ENCODE assay signal across 1 cellular context in genomic region chr3:70614111-70614510, GRCh38.
TF ChIP-seq lines count a peak whose summit lies in the region.

No MANE protein-coding gene starts in this region.

TF ChIP-seq in H1, 55 proteins besides CTCF, POLR2A, EP300 and RAD21:
- TF ChIP-seq MAX (IDR thresholded peaks at IDR 0.05), result peak; percentile 21; the same call in 1 of the 2 replicates
- TF ChIP-seq BCL11A (IDR thresholded peaks at IDR 0.05; ENCODE audit: low read depth in 2 of 2, low read length in 2 of 2), result no peak
